In the genomic region with DNA sequence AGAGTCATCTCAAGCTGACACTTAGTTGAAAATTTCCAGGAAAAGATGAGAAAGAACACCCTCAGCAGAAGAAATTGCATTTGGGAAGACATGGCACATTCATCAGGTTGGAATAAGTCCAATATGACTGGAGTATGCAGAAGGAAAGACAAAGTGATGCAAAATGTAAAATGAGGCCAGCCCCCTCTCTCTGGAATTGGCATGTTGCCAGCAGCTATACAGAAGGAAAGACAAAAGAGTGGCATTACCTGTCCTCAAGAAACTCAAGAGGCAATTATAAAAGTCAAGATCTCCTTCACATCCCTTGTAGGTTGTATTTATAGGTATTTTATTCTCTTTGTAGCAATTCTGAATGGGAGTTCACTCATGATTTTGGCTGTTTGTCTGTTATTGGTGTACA, we compare ENCODE assay signal across 22 cellular contexts.
"Had no signal": no experiment of that assay in that cellular context is flagged by ENCODE, and none has a peak within 500 bp of the region (broad histone marks: within the 10 kb centered on the region; RNA-seq: fewer than 3 reads in every experiment).

No MANE protein-coding gene starts in this region.

- H3K4me3 ChIP-seq: esophagus muscularis mucosa, gastrocnemius medialis, heart right ventricle, psoas muscle, stomach, thoracic aorta, transverse colon had no signal

- H3K4me1 ChIP-seq: esophagus muscularis mucosa, gastrocnemius medialis, heart right ventricle, psoas muscle, stomach, transverse colon had no signal

- H3K36me3 Mint-ChIP-seq: naive thymus-derived CD4-positive, alpha-beta T cell had no signal

- ATAC-seq: effector memory CD8-positive, alpha-beta T cell; gastrocnemius medialis; heart right ventricle; naive thymus-derived CD4-positive, alpha-beta T cell; psoas muscle; sciatic nerve had no signal

- H3K9me3 ChIP-seq: gastrocnemius medialis, neutrophil, psoas muscle, thoracic aorta had no signal

- H3K27ac Mint-ChIP-seq: dendritic cell treated with granulocyte-macrophage colony-stimulating factor and Interleukin-4, amounts not matched to agents 40 ng/mL and 50 ng/mL, for 4 days; effector memory CD8-positive, alpha-beta T cell; naive thymus-derived CD4-positive, alpha-beta T cell had no signal

- H3K4me1 Mint-ChIP-seq: naive thymus-derived CD4-positive, alpha-beta T cell had no signal

- H3K36me3 ChIP-seq: esophagus muscularis mucosa, gastrocnemius medialis, heart right ventricle, neutrophil, stomach, thoracic aorta, transverse colon had no signal

- H3K27me3 ChIP-seq: esophagus muscularis mucosa, gastrocnemius medialis, heart right ventricle, neutrophil, stomach, transverse colon had no signal

- FAIRE-seq: islet of Langerhans had no signal

- H3K27me3 Mint-ChIP-seq: dendritic cell treated with granulocyte-macrophage colony-stimulating factor and Interleukin-4, amounts not matched to agents 40 ng/mL and 50 ng/mL, for 4 days; effector memory CD8-positive, alpha-beta T cell had no signal

- DNase-seq: effector memory CD8-positive, alpha-beta T cell; gastrocnemius medialis; heart right ventricle; hypothalamus; kidney glomerular epithelial cell; mammary epithelial cell; naive thymus-derived CD4-positive, alpha-beta T cell; psoas muscle; retina; stimulated activated CD4-positive, alpha-beta T cell treated with anti-CD3 and anti-CD28 coated beads, Interleukin-2, amount 100 ng/mL, for 24 hours; stimulated activated CD4-positive, alpha-beta T cell treated with anti-CD3 and anti-CD28 coated beads, Interleukin-4, amount 100 ng/mL, for 4 hours; stimulated activated naive CD4-positive, alpha-beta T cell; stomach; substantia nigra; transverse colon had no signal

- H3K4me3 Mint-ChIP-seq: dendritic cell treated with granulocyte-macrophage colony-stimulating factor and Interleukin-4, amounts not matched to agents 40 ng/mL and 50 ng/mL, for 4 days; effector memory CD8-positive, alpha-beta T cell; naive thymus-derived CD4-positive, alpha-beta T cell had no signal

- H3K27ac ChIP-seq: epithelial cell of prostate, esophagus muscularis mucosa, gastrocnemius medialis, heart right ventricle, neutrophil, psoas muscle, stomach, thoracic aorta, transverse colon had no signal
